9 cellular contexts compared by ENCODE assay signal in the genomic region with DNA sequence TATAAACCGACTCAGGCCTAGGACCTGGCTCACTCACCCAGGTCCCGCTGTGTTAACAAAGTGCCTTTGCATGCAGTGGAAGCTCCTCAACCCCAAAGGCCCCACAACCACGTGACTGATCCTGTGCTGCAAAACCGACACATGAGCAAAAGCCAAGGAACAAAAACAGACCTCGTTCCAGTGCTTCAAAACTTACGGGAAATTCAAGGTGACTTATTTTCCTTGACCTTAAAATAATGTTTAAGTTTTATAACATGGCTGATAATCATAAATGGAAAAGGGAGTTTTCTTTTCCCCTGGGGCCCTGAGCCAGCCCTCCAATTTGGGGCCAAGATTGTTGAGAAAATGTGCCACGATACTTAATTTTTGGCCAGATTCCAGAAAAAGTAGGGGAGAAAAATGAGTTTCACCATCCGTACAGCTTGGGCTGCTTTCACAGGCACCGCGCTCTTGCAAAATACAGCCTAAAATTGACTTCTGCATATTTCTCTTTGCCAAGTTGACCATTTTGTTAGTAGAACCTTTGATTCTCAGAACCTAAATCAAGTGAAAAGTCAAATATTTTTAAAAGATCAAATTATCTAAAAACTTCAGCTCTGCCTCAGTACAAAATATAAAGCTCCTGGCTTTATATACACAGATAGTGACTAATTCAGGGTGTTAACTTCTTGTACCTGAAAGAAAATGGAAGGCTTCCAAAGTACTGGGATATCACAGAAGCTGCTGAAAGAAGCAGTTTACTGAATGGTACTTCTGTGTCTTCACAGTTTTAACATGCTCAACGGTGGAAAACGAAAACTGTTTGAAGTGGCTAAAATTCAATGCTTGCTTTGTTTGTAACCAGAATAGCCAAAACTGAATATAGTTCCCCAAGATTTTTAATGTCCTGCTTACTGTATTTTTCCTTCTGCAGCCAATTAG.
DNase-seq lines count a peak whose midpoint lies in the region; ATAC-seq and TF ChIP-seq lines count a peak whose summit lies in the region.
"Had no signal": no experiment of that assay in that cellular context is flagged by ENCODE, and none has a peak within 500 bp of the region (broad histone marks: within the 10 kb centered on the region; RNA-seq: fewer than 3 reads in every experiment).

No MANE protein-coding gene starts in this region.

- no peak overlapping the region for H3K9ac ChIP-seq in PC-3 (ENCODE audit: low read length)

- H3K36me3 ChIP-seq in PC-3 (ENCODE audit: low read depth, low read length) = no peaks in the 10 kb centered on the region
- no peaks in the 10 kb centered on the region for H3K36me3 ChIP-seq in testis (ENCODE audit: low read depth, missing control alignments)

- peak; percentile 56; the same call in 1 of the 2 replicates for ATAC-seq in PC-3
- no peak for ATAC-seq in HG03045 (IDR thresholded peaks at IDR 0.05; ENCODE audit: unreplicated experiment)
- no peak for ATAC-seq in HG02852 (IDR thresholded peaks at IDR 0.05; ENCODE audit: unreplicated experiment)

- no peak for TF ChIP-seq POLR2A in lower leg skin (IDR thresholded peaks at IDR 0.05)
- TF ChIP-seq POLR2A in testis (IDR thresholded peaks at IDR 0.05) = no peak

- no peaks in the 10 kb centered on the region for H4K20me1 ChIP-seq in PC-3 (ENCODE audit: low read length)

- BruUV-seq in PC-3 (replicated peaks; lab: Mats Ljungman, UMichigan) = no TSS peak

- H3F3A ChIP-seq in PC-3 (ENCODE audit: low read length, unreplicated experiment) = no peaks in the 10 kb centered on the region

- H3K4me2 ChIP-seq in PC-3 (ENCODE audit: low read length) = no peak overlapping the region

- intact Hi-C loops in PC-3 (cut with micrococcal nuclease) (no loop called here), dorsolateral prefrontal cortex (cut with DNase I) (no loop called here), lower leg skin (cut with DNase I; ENCODE audit: low total_unique reads) (no loop called here), testis (cut with DNase I; ENCODE audit: low total_unique reads) (no loop called here)

- 14 to 18% methylated on average over 12 of the region's 12 CpGs for WGBS in lower leg skin, 2 donors
- 25 to 42% methylated on average over 12 of the region's 12 CpGs for WGBS in testis, 2 donors

- no peaks in the 10 kb centered on the region for H3K79me2 ChIP-seq in PC-3 (ENCODE audit: low read length)

- H3K4me1 ChIP-seq in PC-3 (ENCODE audit: insufficient read depth, low read length) (peaks cover 5% of the 10 kb centered on the region), testis (peaks cover 1% of the 10 kb centered on the region)

- no peaks in the 10 kb centered on the region for H3K9me2 ChIP-seq in PC-3 (replicated peaks; ENCODE audit: low read length)

- H3K9me3 ChIP-seq in PC-3 (ENCODE audit: low read length) = no peaks in the 10 kb centered on the region
- no peaks in the 10 kb centered on the region for H3K9me3 ChIP-seq in testis

- H3K27ac ChIP-seq in PC-3 (ENCODE audit: low read length) (no peak overlapping the region), dorsolateral prefrontal cortex (peak overlapping the region in 58 of 59 donors; percentile 2 to 88 (median 75)), testis (peak overlapping the region; percentile 16 to 57)

- DNase-seq in PC-3 = no peak
- DNase-seq in dorsolateral prefrontal cortex = peak in 8 of 10 donors; percentile 36 to 67 (median 56)
- DNase-seq in lower leg skin (ENCODE audit: low spot score in 2 of 2) = peak; percentile 63 to 88
- DNase-seq in testis = peak; percentile 83
- DNase-seq in COLO668 (lab: John Stamatoyannopoulos, UW; ENCODE audit: unreplicated experiment) = no peak
- no peak for DNase-seq in activated CD4-positive, alpha-beta T cell treated with anti-CD3 and anti-CD28 coated beads, Interleukin-2, amount 50 U/mL, for 4 hours
- DNase-seq: NCI-H2171 had no signal

- H3K4me3 ChIP-seq in PC-3 (ENCODE audit: low read length) (no peak overlapping the region), dorsolateral prefrontal cortex (peak overlapping the region in 51 of 59 donors; percentile 4 to 57 (median 31)), lower leg skin (ENCODE audit: low read depth, poor library complexity, severe bottlenecking) (no peak overlapping the region), testis (no peak overlapping the region)

- POLR2A ChIA-PET in PC-3 (lab: Charles Lee; ENCODE audit: unreplicated experiment) = no interaction called here

- H2AFZ ChIP-seq in PC-3 (ENCODE audit: low read length) = no peak overlapping the region

- CTCF ChIA-PET in PC-3 (lab: Charles Lee) = no interaction called here

- no peaks in the 10 kb centered on the region for H3K27me3 ChIP-seq in PC-3 (ENCODE audit: low read length)
- no peaks in the 10 kb centered on the region for H3K27me3 ChIP-seq in dorsolateral prefrontal cortex
- no peaks in the 10 kb centered on the region for H3K27me3 ChIP-seq in testis

- no peak for TF ChIP-seq CTCF in PC-3 (conservative IDR thresholded peaks at IDR 0.05; ENCODE audit: low read depth, low read length)
- TF ChIP-seq CTCF in dorsolateral prefrontal cortex (IDR thresholded peaks at IDR 0.05 in 54 of 56, conservative IDR thresholded peaks at IDR 0.05 in 2 of 56; ENCODE audit: low read depth in 1 of 56, partially characterized antibody in 56 of 56) = no peak
- TF ChIP-seq CTCF in lower leg skin (IDR thresholded peaks at IDR 0.05) = no peak
- TF ChIP-seq CTCF in testis (IDR thresholded peaks at IDR 0.05) = no peak

Comparison
In these comparisons a context has a peak if more than half of its experiments do, and no peak if none do; other contexts are left out.
1. DNase-seq: peak in dorsolateral prefrontal cortex (8 of 10), lower leg skin (2 of 2) and testis (single experiment); none in PC-3 (single experiment), COLO668 (single experiment) and activated CD4-positive, alpha-beta T cell treated with anti-CD3 and anti-CD28 coated beads, Interleukin-2, amount 50 U/mL, for 4 hours (0 of 2).
2. H3K4me3 ChIP-seq: peak in dorsolateral prefrontal cortex (51 of 59); none in PC-3 (single experiment), lower leg skin (single experiment) and testis (0 of 2).